3 cellular contexts compared by ENCODE assay signal in genomic region chr12:110518014-110518413, GRCh38.
A peak's percentile ranks its signal among the peaks of the same experiment; 100 is the strongest.
TF ChIP-seq lines count a peak whose summit lies in the region.

No MANE protein-coding gene starts in this region.

TF ChIP-seq in HEK293, 187 proteins besides CTCF, POLR2A, EP300 and RAD21:
- peak; percentile 96 for TF ChIP-seq ZNF121 (tag by site-specific recombination; IDR thresholded peaks at IDR 0.05)

TF ChIP-seq in K562, 482 proteins besides CTCF, POLR2A, EP300 and RAD21:
- TF ChIP-seq BCOR (IDR thresholded peaks at IDR 0.05) (peak; percentile 42; the same call in 1 of the 2 replicates), ZNF121 (CRISPR knock-in tag; conservative IDR thresholded peaks at IDR 0.05) (peak; percentile 43; the same call in 1 of the 2 replicates)

TF ChIP-seq in HepG2, 621 proteins besides CTCF, POLR2A, EP300 and RAD21:
- TF ChIP-seq ZNF121 (CRISPR knock-in tag; IDR thresholded peaks at IDR 0.05), result peak; percentile 53; the same call in 1 of the 2 replicates
